Comparison of ENCODE assay signal across 28 cellular contexts in genomic region chr2:205383601-205384000, GRCh38.
"Had no signal": no experiment of that assay in that cellular context is flagged by ENCODE, and none has a peak within 500 bp of the region (broad histone marks: within the 10 kb centered on the region; RNA-seq: fewer than 3 reads in every experiment).

No MANE protein-coding gene starts in this region.

- FAIRE-seq: colon, endometrium, endothelial cell of umbilical vein, frontal cortex had no signal

- H3K4me1 ChIP-seq: colonic mucosa, esophagus muscularis mucosa, foreskin keratinocyte, gastrocnemius medialis, gastroesophageal sphincter, heart left ventricle, heart right ventricle had no signal

- H3K27ac ChIP-seq: colonic mucosa, coronary artery, dorsolateral prefrontal cortex, epithelial cell of prostate, esophagus muscularis mucosa, esophagus squamous epithelium, foreskin keratinocyte, gastrocnemius medialis, gastroesophageal sphincter, heart left ventricle, heart right ventricle had no signal

- DNase-seq: colonic mucosa; cortex of kidney; dermis blood vessel endothelial cell; dorsolateral prefrontal cortex; effector CD4-positive, alpha-beta T cell; effector CD8-positive, alpha-beta T cell; effector memory CD4-positive, alpha-beta T cell; effector memory CD8-positive, alpha-beta T cell; endodermal cell; erythroblast; esophagus squamous epithelium; foreskin fibroblast; foreskin keratinocyte; foreskin melanocyte; gastrocnemius medialis; glutamatergic neuron; head of caudate nucleus; heart left ventricle; heart right ventricle had no signal

- H3K36me3 ChIP-seq: colonic mucosa, esophagus muscularis mucosa, esophagus squamous epithelium, gastrocnemius medialis, gastroesophageal sphincter, heart left ventricle, heart right ventricle had no signal

- H3K27me3 ChIP-seq: colonic mucosa, esophagus muscularis mucosa, esophagus squamous epithelium, foreskin keratinocyte, gastrocnemius medialis, gastroesophageal sphincter, heart left ventricle, heart right ventricle had no signal

- H3K4me3 ChIP-seq: colonic mucosa, coronary artery, dorsolateral prefrontal cortex, esophagus muscularis mucosa, esophagus squamous epithelium, gastrocnemius medialis, gastroesophageal sphincter, heart left ventricle, heart right ventricle had no signal

- ATAC-seq: effector memory CD8-positive, alpha-beta T cell; esophagus mucosa; gastrocnemius medialis; gastroesophageal sphincter; heart left ventricle; heart right ventricle had no signal

- H3K9me3 ChIP-seq: colonic mucosa, esophagus muscularis mucosa, esophagus squamous epithelium, gastrocnemius medialis, gastroesophageal sphincter, heart left ventricle, heart right ventricle had no signal
